ENCODE assay signal across 22 cellular contexts in genomic region chr4:8771666-8772065, GRCh38.
"Had no signal": no experiment of that assay in that cellular context is flagged by ENCODE, and none has a peak within 500 bp of the region (broad histone marks: within the 10 kb centered on the region; RNA-seq: fewer than 3 reads in every experiment).

No MANE protein-coding gene starts in this region.

- H3K27ac ChIP-seq: coronary artery, foreskin keratinocyte, neutrophil, parathyroid adenoma, thyroid gland, uterus, VCaP had no signal

- H3K27me3 Mint-ChIP-seq: central memory CD8-positive, alpha-beta T cell; memory B cell; naive thymus-derived CD4-positive, alpha-beta T cell had no signal

- H3K4me1 ChIP-seq: foreskin keratinocyte, parathyroid adenoma, thyroid gland, uterus had no signal

- H3K9me3 ChIP-seq: neutrophil, thyroid gland, uterus had no signal

- H3K36me3 ChIP-seq: neutrophil, thyroid gland, uterus had no signal

- H3K36me3 Mint-ChIP-seq: brain; memory B cell; naive thymus-derived CD4-positive, alpha-beta T cell had no signal

- H3K27me3 ChIP-seq: foreskin keratinocyte, neutrophil, thyroid gland, uterus had no signal

- H3K4me3 Mint-ChIP-seq: brain; central memory CD8-positive, alpha-beta T cell; memory B cell; naive thymus-derived CD4-positive, alpha-beta T cell had no signal

- H3K4me1 Mint-ChIP-seq: central memory CD8-positive, alpha-beta T cell; memory B cell had no signal

- H3K27ac Mint-ChIP-seq: memory B cell; naive thymus-derived CD4-positive, alpha-beta T cell had no signal

- H3K4me3 ChIP-seq: coronary artery, thyroid gland, uterus had no signal

- H3K9me3 Mint-ChIP-seq: central memory CD8-positive, alpha-beta T cell; memory B cell had no signal

- DNase-seq: activated CD4-positive, alpha-beta T cell treated with anti-CD3 and anti-CD28 coated beads, Interleukin-2, amount 50 U/mL, for 1 hour; activated CD4-positive, CD25-positive, alpha-beta regulatory T cell treated with anti-CD3 and anti-CD28 coated beads, Interleukin-2, amount 50 U/mL, for 72 hours; activated naive CD4-positive, alpha-beta T cell; foreskin keratinocyte; hypothalamus; islet precursor cell; naive thymus-derived CD4-positive, alpha-beta T cell; stimulated activated CD4-positive, alpha-beta T cell treated with anti-CD3 and anti-CD28 coated beads, Interleukin-12 subunit alpha, Interleukin-12 subunit beta, amount 100 ng/mL, for 4 hours; stimulated activated CD4-positive, alpha-beta T cell treated with anti-CD3 and anti-CD28 coated beads, Interleukin-1b, Interleukin-23, amount 100 ng/mL, for 48 hours; stimulated activated CD8-positive, alpha-beta memory T cell treated with anti-CD3 and anti-CD28 coated beads, Interleukin-4, amount 100 ng/mL, for 48 hours; stimulated activated naive CD4-positive, alpha-beta T cell treated with Interleukin-2 at 50 U/mL for 16 hours; SW 1271; thyroid gland; uterus had no signal

- ATAC-seq: foreskin keratinocyte; left lobe of liver; naive thymus-derived CD4-positive, alpha-beta T cell had no signal
